ENCODE assay signal across 10 cellular contexts in genomic region chr12:74490390-74491064, GRCh38. TPM values are rescaled to one million over a fixed set of nuclear protein-coding genes. Genes with fewer than 3 reads are reported as not detected.
DNase-seq lines count a peak whose midpoint lies in the region; ATAC-seq, FAIRE-seq and TF ChIP-seq lines count a peak whose summit lies in the region.
"Had no signal": no experiment of that assay in that cellular context is flagged by ENCODE, and none has a peak within 500 bp of the region (broad histone marks: within the 10 kb centered on the region; RNA-seq: fewer than 3 reads in every experiment).

No MANE protein-coding gene starts in this region.

- POLR2A ChIA-PET in MCF 10A (lab: Yijun Ruan, JAX) = interaction anchor here (1.4 to 2.4 kb wide), 3 partner anchors 11 to 48 kb away, joined by 3 to 9 read pairs (median 4); partner anchors contain the start of gene ATXN7L3B

- no peaks in the 10 kb centered on the region for H3K36me3 Mint-ChIP-seq in MCF 10A (ENCODE audit: insufficient read depth, unreplicated experiment)
- H3K36me3 Mint-ChIP-seq in stimulated activated memory B cell treated with anti-CD40 and anti-IgM and Interleukin-4, amounts not matched to agents 10 μg/mL and 1 μg/mL and 100 μg/mL, for 72 hours = no peaks in the 10 kb centered on the region

- peaks cover 12% of the 10 kb centered on the region for H3K4me1 Mint-ChIP-seq in MCF 10A (ENCODE audit: insufficient read depth, unreplicated experiment)
- peaks cover 31% of the 10 kb centered on the region for H3K4me1 Mint-ChIP-seq in stimulated activated memory B cell treated with anti-CD40 and anti-IgM and Interleukin-4, amounts not matched to agents 10 μg/mL and 1 μg/mL and 100 μg/mL, for 72 hours

- no peaks in the 10 kb centered on the region for H3K27me3 Mint-ChIP-seq in MCF 10A (ENCODE audit: insufficient read depth, unreplicated experiment)
- H3K27me3 Mint-ChIP-seq in stimulated activated memory B cell treated with anti-CD40 and anti-IgM and Interleukin-4, amounts not matched to agents 10 μg/mL and 1 μg/mL and 100 μg/mL, for 72 hours = no peaks in the 10 kb centered on the region

- no peak overlapping the region for H3K4me3 ChIP-seq in breast epithelium

- CTCF ChIA-PET in MCF 10A (lab: Yijun Ruan, JAX) = no interaction called here

- no peaks in the 10 kb centered on the region for H3K27me3 ChIP-seq in breast epithelium

- no peaks in the 10 kb centered on the region for H3K9me3 Mint-ChIP-seq in MCF 10A (ENCODE audit: unreplicated experiment)
- no peaks in the 10 kb centered on the region for H3K9me3 Mint-ChIP-seq in stimulated activated memory B cell treated with anti-CD40 and anti-IgM and Interleukin-4, amounts not matched to agents 10 μg/mL and 1 μg/mL and 100 μg/mL, for 72 hours

- peak overlapping the region; percentile 78 for H3K27ac Mint-ChIP-seq in MCF 10A (ENCODE audit: low read depth, unreplicated experiment)
- peak overlapping the region; percentile 57 for H3K27ac Mint-ChIP-seq in stimulated activated memory B cell treated with anti-CD40 and anti-IgM and Interleukin-4, amounts not matched to agents 10 μg/mL and 1 μg/mL and 100 μg/mL, for 72 hours

- no peak for TF ChIP-seq POLR2A in breast epithelium (IDR thresholded peaks at IDR 0.05)

- DNase-seq in MCF 10A (ENCODE audit: unreplicated experiment) (peak; percentile 20), breast epithelium (ENCODE audit: low spot score in 2 of 2) (no peak), NCI-H774 (lab: John Stamatoyannopoulos, UW) (peak; percentile 21), HTR-8/SVneo (ENCODE audit: insufficient read length, low spot score) (no peak), NCI-H526 (lab: John Stamatoyannopoulos, UW) (no peak), KBM-7 (no peak)
- DNase-seq: head of caudate nucleus, NCI-H2171 had no signal

- intact Hi-C loops in MCF 10A (cut with micrococcal nuclease) (no loop called here), breast epithelium (cut with DNase I; ENCODE audit: low total_unique reads) (no loop called here)

- BruUV-seq in MCF 10A (replicated peaks; lab: Mats Ljungman, UMichigan) = no TSS peak

- ATAC-seq in HG02763 (IDR thresholded peaks at IDR 0.05; ENCODE audit: unreplicated experiment) = peak; percentile 75
- peak; percentile 70 for ATAC-seq in stimulated activated memory B cell treated with anti-CD40 and anti-IgM and Interleukin-4, amounts not matched to agents 10 μg/mL and 1 μg/mL and 100 μg/mL, for 72 hours

- H3K4me1 ChIP-seq in breast epithelium = no peaks in the 10 kb centered on the region

- in situ Hi-C loops in KBM-7 (cut with MboI; ENCODE audit: low pct_unique_long_range_greater_than_20kb, low sequenced_read_pairs) = no loop called here

- peak overlapping the region; percentile 67 for H3K4me3 Mint-ChIP-seq in MCF 10A (ENCODE audit: unreplicated experiment)
- peak overlapping the region; percentile 50 for H3K4me3 Mint-ChIP-seq in stimulated activated memory B cell treated with anti-CD40 and anti-IgM and Interleukin-4, amounts not matched to agents 10 μg/mL and 1 μg/mL and 100 μg/mL, for 72 hours

- no peak for FAIRE-seq in HTR-8/SVneo (lab: Jason Lieb, UNC)

- H3K36me3 ChIP-seq in breast epithelium = no peaks in the 10 kb centered on the region

- no peak overlapping the region for H3K27ac ChIP-seq in breast epithelium

- no peaks in the 10 kb centered on the region for H3K9me3 ChIP-seq in breast epithelium

- TF ChIP-seq CTCF in MCF 10A (IDR thresholded peaks at IDR 0.05; ENCODE audit: unreplicated experiment) (no peak), breast epithelium (IDR thresholded peaks at IDR 0.05) (no peak)

RNA-seq across cellular contexts. Expression of gene ATXN7L3B, which starts 47.1 kb away (rescaled TPM):
- total RNA-seq in MCF 10A (2022) (21.1 and 28.2 TPM in 2 replicates), breast epithelium (10 to 100 TPM; 17.8 to 33.1 (median 22.3) TPM)

Comparison
In these comparisons a context has a peak if more than half of its experiments do, and no peak if none do; other contexts are left out.
1. DNase-seq: peak in MCF 10A (single experiment) and NCI-H774 (single experiment); none in breast epithelium (0 of 2), HTR-8/SVneo (single experiment), NCI-H526 (0 of 2) and KBM-7 (single experiment).